ENCODE assay signal across 2 cellular contexts in the genomic region with DNA sequence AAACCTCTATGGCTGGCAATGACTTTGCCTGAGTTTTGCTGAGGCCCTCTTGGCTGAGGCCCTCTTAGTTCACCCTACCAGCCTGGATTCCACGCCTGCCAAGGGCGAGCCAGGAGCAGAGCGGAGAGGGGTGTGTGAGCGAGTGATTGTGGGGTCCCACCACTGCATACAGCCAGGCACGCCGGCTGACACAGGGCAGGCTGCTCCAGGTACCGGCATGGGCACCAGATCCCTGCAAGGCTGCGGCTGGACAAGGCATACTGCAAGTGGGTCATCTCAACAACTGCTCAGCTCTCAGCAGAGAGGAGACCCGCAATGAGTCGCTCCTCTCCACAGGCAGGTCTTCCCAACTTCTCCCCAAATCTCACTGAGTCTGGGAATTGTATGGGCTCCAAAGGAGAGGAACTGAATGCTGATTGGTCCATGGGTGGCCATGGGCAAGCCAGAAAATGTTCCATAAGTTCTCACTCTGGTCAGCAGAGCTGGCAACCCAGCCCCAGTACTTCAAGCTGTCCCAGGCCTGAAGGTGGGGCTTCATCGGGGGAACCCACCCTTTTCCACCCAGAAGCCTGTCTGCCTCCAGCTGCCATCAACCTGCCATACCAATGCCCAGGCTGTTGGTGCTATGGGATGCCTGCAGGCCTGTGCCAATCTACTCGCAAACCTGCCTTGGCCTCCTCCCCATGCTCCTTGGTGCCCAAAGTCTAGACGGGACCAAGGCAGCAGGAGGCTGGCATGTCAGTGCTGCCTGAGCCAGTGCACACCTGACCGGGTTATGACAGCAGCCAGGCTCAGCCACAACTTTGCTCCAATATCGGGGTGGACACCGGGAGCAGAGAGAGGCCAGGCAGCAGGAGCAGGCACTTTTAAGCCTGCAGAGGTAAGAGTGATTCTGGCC.
TF ChIP-seq lines count a peak whose summit lies in the region.

No MANE protein-coding gene starts in this region.

TF ChIP-seq in HepG2, 621 proteins besides CTCF, POLR2A, EP300 and RAD21:
- TF ChIP-seq IKZF1 (IDR thresholded peaks at IDR 0.05): no peak

TF ChIP-seq in H1, 55 proteins besides CTCF, POLR2A, EP300 and RAD21:
- TF ChIP-seq POLR2AphosphoS5 (IDR thresholded peaks at IDR 0.05; ENCODE audit: low read depth, low read length) (no peak), SRF (IDR thresholded peaks at IDR 0.05; ENCODE audit: low read depth, low read length) (no peak), SP4 (IDR thresholded peaks at IDR 0.05; ENCODE audit: low read length) (no peak), NRF1 (IDR thresholded peaks at IDR 0.05; ENCODE audit: low read depth, low read length) (no peak), SUZ12 (IDR thresholded peaks at IDR 0.05; ENCODE audit: low read length) (no peak), BRCA1 (IDR thresholded peaks at IDR 0.05; ENCODE audit: low read depth, low read length) (no peak), YY1 (IDR thresholded peaks at IDR 0.05; ENCODE audit: low read depth, low read length) (no peak), MAX (IDR thresholded peaks at IDR 0.05) (no peak), TCF12 (IDR thresholded peaks at IDR 0.05; ENCODE audit: low read depth, low read length) (no peak), ASH2L (IDR thresholded peaks at IDR 0.05; ENCODE audit: low read length) (no peak), FOSL1 (IDR thresholded peaks at IDR 0.05; ENCODE audit: insufficient read depth, low read depth, low read length) (no peak)
